Comparison of ENCODE assay signal across 28 cellular contexts in genomic region chr9:108323615-108324014, GRCh38.
"Had no signal": no experiment of that assay in that cellular context is flagged by ENCODE, and none has a peak within 500 bp of the region (broad histone marks: within the 10 kb centered on the region; RNA-seq: fewer than 3 reads in every experiment).

No MANE protein-coding gene starts in this region.

- H3K4me1 Mint-ChIP-seq: activated naive CD8-positive, alpha-beta T cell treated with anti-CD3 and anti-CD28 coated beads for 36 hours; nephron; stimulated activated effector memory CD8-positive, alpha-beta T cell treated with anti-CD3 and anti-CD28 coated beads, Interleukin-12 subunit alpha, Interleukin-12 subunit beta, amount 100 ng/mL, for 72 hours had no signal

- H3K4me3 ChIP-seq: adrenal gland, body of pancreas, coronary artery, dorsolateral prefrontal cortex, left ventricle myocardium inferior, ovary, skin epidermis, thoracic aorta had no signal

- H3K27me3 ChIP-seq: adrenal gland, body of pancreas, dorsolateral prefrontal cortex, neutrophil, ovary had no signal

- DNase-seq: activated CD4-positive, alpha-beta T cell treated with anti-CD3 and anti-CD28 coated beads for 48 hours; activated CD4-positive, alpha-beta T cell treated with anti-CD3 and anti-CD28 coated beads, Interleukin-2, amount 50 U/mL, for 48 hours; activated CD8-positive, alpha-beta memory T cell treated with anti-CD3 and anti-CD28 coated beads for 24 hours; activated effector memory CD4-positive, alpha-beta T cell treated with anti-CD3 and anti-CD28 coated beads, Interleukin-2, amount 50 U/mL, for 16 hours; activated naive CD4-positive, alpha-beta T cell treated with anti-CD3 and anti-CD28 coated beads for 36 hours; activated naive CD8-positive, alpha-beta T cell treated with anti-CD3 and anti-CD28 coated beads for 36 hours; adrenal gland; aorta; body of pancreas; dorsolateral prefrontal cortex; effector memory CD4-positive, alpha-beta T cell; left ventricle myocardium inferior; ovary; retina; stimulated activated CD4-positive, alpha-beta T cell treated with anti-CD3 and anti-CD28 coated beads, Interleukin-4, amount 100 ng/mL, for 24 hours; T1000; trophoblast cell; WERI-Rb-1 had no signal

- ATAC-seq: activated CD4-positive, CD25-positive, alpha-beta regulatory T cell treated with anti-CD3 and anti-CD28 coated beads, Interleukin-2, amount 50 U/mL, for 24 hours; body of pancreas; sciatic nerve; stimulated activated effector memory CD8-positive, alpha-beta T cell treated with anti-CD3 and anti-CD28 coated beads, Interleukin-12 subunit alpha, Interleukin-12 subunit beta, amount 100 ng/mL, for 72 hours had no signal

- H3K9me3 ChIP-seq: body of pancreas, neutrophil, ovary had no signal

- H3K27me3 Mint-ChIP-seq: activated naive CD8-positive, alpha-beta T cell treated with anti-CD3 and anti-CD28 coated beads for 36 hours; stimulated activated naive CD8-positive, alpha-beta T cell treated with anti-CD3 and anti-CD28 coated beads, Interleukin-15, Interleukin-2, amounts not matched to agents 100 ng/mL and 50 ng/mL, for 24 hours had no signal

- H3K27ac ChIP-seq: adrenal gland, body of pancreas, coronary artery, dorsolateral prefrontal cortex, left ventricle myocardium inferior, neutrophil, ovary, skin epidermis, thoracic aorta, WERI-Rb-1 had no signal

- H3K36me3 Mint-ChIP-seq: activated naive CD8-positive, alpha-beta T cell treated with anti-CD3 and anti-CD28 coated beads for 36 hours; stimulated activated effector memory CD8-positive, alpha-beta T cell treated with anti-CD3 and anti-CD28 coated beads, Interleukin-12 subunit alpha, Interleukin-12 subunit beta, amount 100 ng/mL, for 72 hours had no signal

- H3K4me3 Mint-ChIP-seq: activated naive CD4-positive, alpha-beta T cell treated with anti-CD3 and anti-CD28 coated beads for 36 hours; activated naive CD8-positive, alpha-beta T cell treated with anti-CD3 and anti-CD28 coated beads for 36 hours; activated T-helper 1 cell treated with anti-CD3 and anti-CD28 coated beads, Interleukin-12 subunit alpha, Interleukin-12 subunit beta, Interleukin-2, Interleukin-4 antibody, amounts not matched to agents 30 ng/mL and 10 ng/mL and 1 ng/mL, durations not matched to agents 14 hours and 24 hours and 36 hours; nephron; stimulated activated effector memory CD8-positive, alpha-beta T cell treated with anti-CD3 and anti-CD28 coated beads, Interleukin-12 subunit alpha, Interleukin-12 subunit beta, amount 100 ng/mL, for 72 hours; stimulated activated naive CD8-positive, alpha-beta T cell treated with anti-CD3 and anti-CD28 coated beads, Interleukin-15, Interleukin-2, amounts not matched to agents 100 ng/mL and 50 ng/mL, for 24 hours had no signal

- H3K36me3 ChIP-seq: adrenal gland, left ventricle myocardium inferior, neutrophil, ovary, thoracic aorta, WERI-Rb-1 had no signal
